In the genomic region with DNA sequence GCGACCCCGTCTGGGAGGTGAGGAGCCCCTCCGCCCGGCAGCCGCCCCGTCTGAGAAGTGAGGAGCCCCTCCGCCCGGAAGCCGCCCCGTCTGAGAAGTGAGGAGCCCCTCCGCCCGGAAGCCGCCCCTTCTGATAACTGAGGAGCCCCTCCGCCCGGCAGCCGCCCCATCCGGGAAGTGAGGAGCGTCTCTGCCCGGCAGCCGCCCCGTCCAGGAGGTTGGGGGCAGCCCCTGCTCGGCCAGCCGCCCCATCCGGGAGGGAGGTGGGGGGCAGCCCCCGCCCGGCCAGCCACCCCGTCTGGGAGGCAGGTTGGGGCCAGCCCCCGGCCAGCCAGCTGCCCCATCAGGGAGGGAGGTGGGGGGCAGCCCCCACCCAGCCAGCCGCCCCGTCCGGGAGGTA, we compare ENCODE assay signal across 3 cellular contexts. TPM values are rescaled to one million over a fixed set of nuclear protein-coding genes. Genes with fewer than 3 reads are reported as not detected.
DNase-seq lines count a peak whose midpoint lies in the region; ATAC-seq lines count a peak whose summit lies in the region.
"Not testable (repeated sequence)": the region's sequence is repeated elsewhere in the genome, so short reads cannot be mapped to it uniquely, and the experiment has no call there.

No MANE protein-coding gene starts in this region.

- ATAC-seq in Right ventricle myocardium inferior, result not testable (repeated sequence)

- intact Hi-C loops in Right ventricle myocardium inferior (cut with DNase I); posterior vena cava (cut with DNase I): not testable (repeated sequence)

- DNase-seq in activated gamma-delta T cell (lab: John Stamatoyannopoulos, UW), result peak; percentile 11
- peak; percentile 37 for DNase-seq in Right ventricle myocardium inferior (ENCODE audit: missing footprints)
- peak; percentile 80 for DNase-seq in posterior vena cava (ENCODE audit: low spot score)

RNA-seq across cellular contexts. Expression of a gene that starts 52.1 kb away (rescaled TPM):
- total RNA-seq in Right ventricle myocardium inferior (13.2 TPM), posterior vena cava (10 to 100 TPM; 27.7 to 35.3 TPM)

Comparison
In these comparisons a context has a peak if more than half of its experiments do, and no peak if none do; other contexts are left out.
1. DNase-seq: peak in every context shown above with its lines; median percentile 80 in posterior vena cava; 37 in Right ventricle myocardium inferior; 11 in activated gamma-delta T cell.